Comparison of ENCODE assay signal across 10 cellular contexts in the genomic region with DNA sequence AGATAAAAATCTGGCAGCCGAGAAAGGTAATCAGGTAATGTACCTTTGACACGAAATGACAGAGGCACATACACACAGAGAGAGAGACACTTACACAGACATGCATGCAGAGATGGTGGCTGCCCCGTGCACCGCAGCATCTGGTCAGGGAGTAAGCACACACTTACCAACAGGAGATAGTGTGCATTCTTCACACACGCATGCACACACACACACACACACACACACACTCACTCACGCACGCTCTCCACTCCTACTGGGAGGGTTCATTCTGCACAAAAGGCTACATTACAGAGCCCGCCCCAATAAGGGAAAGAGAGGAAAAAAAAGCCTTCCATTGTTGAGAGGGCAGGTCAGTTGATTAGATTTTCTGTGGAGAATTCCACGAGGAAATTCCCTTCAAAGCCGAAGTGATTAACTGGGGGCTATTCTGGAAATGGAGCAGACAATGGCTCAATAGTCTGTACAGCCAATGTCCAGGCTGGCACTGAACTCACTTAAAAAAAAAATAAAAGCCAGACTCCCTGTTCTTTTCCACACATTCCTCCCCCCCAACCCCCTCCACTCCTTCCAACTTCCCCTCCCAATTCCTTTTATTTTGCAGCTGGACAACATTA. TPM values are rescaled to one million over a fixed set of nuclear protein-coding genes. Genes with fewer than 3 reads are reported as not detected.
DNase-seq lines count a peak whose midpoint lies in the region; ATAC-seq and TF ChIP-seq lines count a peak whose summit lies in the region.
"Had no signal": no experiment of that assay in that cellular context is flagged by ENCODE, and none has a peak within 500 bp of the region (broad histone marks: within the 10 kb centered on the region; RNA-seq: fewer than 3 reads in every experiment).

No MANE protein-coding gene starts in this region.

- H3K4me1 Mint-ChIP-seq in activated CD8-positive, alpha-beta T cell treated with anti-CD3 and anti-CD28 coated beads, Interleukin-2, amount 10 ng/mL, durations not matched to agents 7 days and 5 days (ENCODE audit: low read depth): no peaks in the 10 kb centered on the region

- TF ChIP-seq CTCF in astrocyte of the spinal cord (IDR thresholded peaks at IDR 0.05; ENCODE audit: low read depth, low read length): no peak

- H3K4me3 ChIP-seq in astrocyte of the spinal cord (ENCODE audit: low read depth, low read length): peak overlapping the region; percentile 51
- H3K4me3 ChIP-seq in skeletal muscle tissue (ENCODE audit: low read length in 3 of 3): peak overlapping the region; percentile 56 to 76 (median 58)

- POLR2A ChIA-PET in activated CD8-positive, alpha-beta T cell treated with anti-CD3 and anti-CD28 coated beads, Interleukin-2, amount 10 ng/mL, durations not matched to agents 7 days and 5 days (lab: Charles Lee): no interaction called here

- H3K9ac ChIP-seq in skeletal muscle tissue (ENCODE audit: low read depth in 1 of 3, low read length in 3 of 3): peak overlapping the region in 1 of 3 donors; percentile 51

- H3K27ac Mint-ChIP-seq in activated CD8-positive, alpha-beta T cell treated with anti-CD3 and anti-CD28 coated beads, Interleukin-2, amount 10 ng/mL, durations not matched to agents 7 days and 5 days: no peak overlapping the region

- CTCF ChIA-PET in activated CD8-positive, alpha-beta T cell treated with anti-CD3 and anti-CD28 coated beads, Interleukin-2, amount 10 ng/mL, durations not matched to agents 7 days and 5 days (lab: Charles Lee): no interaction called here

- H3K9me3 Mint-ChIP-seq in activated CD8-positive, alpha-beta T cell treated with anti-CD3 and anti-CD28 coated beads, Interleukin-2, amount 10 ng/mL, durations not matched to agents 7 days and 5 days (ENCODE audit: insufficient read depth): no peaks in the 10 kb centered on the region

- H3K4me1 ChIP-seq in skeletal muscle tissue (ENCODE audit: control insufficient read depth in 3 of 3, insufficient read depth in 3 of 3, low read length in 3 of 3): peaks cover 0 to 3% (median 2%) of the 10 kb centered on the region in 3 donors

- H3K27ac ChIP-seq in skeletal muscle tissue (ENCODE audit: low read depth, low read length): no peak overlapping the region

- ATAC-seq in activated CD8-positive, alpha-beta T cell treated with anti-CD3 and anti-CD28 coated beads, Interleukin-2, amount 10 ng/mL, durations not matched to agents 7 days and 5 days: no peak
- no peak for ATAC-seq in GM21360 (IDR thresholded peaks at IDR 0.05; ENCODE audit: unreplicated experiment)

- H3K27me3 ChIP-seq in skeletal muscle tissue (ENCODE audit: control insufficient read depth in 3 of 3, insufficient read depth in 3 of 3, low read length in 3 of 3): peaks cover 2 to 7% (median 2%) of the 10 kb centered on the region in 3 donors

- H3K36me3 ChIP-seq in skeletal muscle tissue (ENCODE audit: control insufficient read depth in 3 of 3, insufficient read depth in 3 of 3, low read length in 3 of 3): no peaks in the 10 kb centered on the region

- H3K4me3 Mint-ChIP-seq in activated CD8-positive, alpha-beta T cell treated with anti-CD3 and anti-CD28 coated beads, Interleukin-2, amount 10 ng/mL, durations not matched to agents 7 days and 5 days: no peak overlapping the region

- H3K27me3 Mint-ChIP-seq in activated CD8-positive, alpha-beta T cell treated with anti-CD3 and anti-CD28 coated beads, Interleukin-2, amount 10 ng/mL, durations not matched to agents 7 days and 5 days (ENCODE audit: low read depth): no peaks in the 10 kb centered on the region

- in situ Hi-C loops in astrocyte of the spinal cord (cut with HindIII; ENCODE audit: low sequenced_read_pairs): no loop called here

- H3K9me3 ChIP-seq in skeletal muscle tissue (ENCODE audit: control insufficient read depth in 3 of 3, low read length in 3 of 3): no peaks in the 10 kb centered on the region

- H3K36me3 Mint-ChIP-seq in activated CD8-positive, alpha-beta T cell treated with anti-CD3 and anti-CD28 coated beads, Interleukin-2, amount 10 ng/mL, durations not matched to agents 7 days and 5 days (ENCODE audit: low read depth): no peaks in the 10 kb centered on the region

- DNase-seq in M059J (ENCODE audit: low read depth) (peak; percentile 13), astrocyte of the spinal cord (ENCODE audit: low read depth, low spot score) (peak; percentile 18), iPS-NIHi11 (ENCODE audit: low spot score) (peak; percentile 15), SKM-1 treated with dmso at 0.1 percent for 144 hours (lab: John Stamatoyannopoulos, UW; ENCODE audit: unreplicated experiment) (no peak)
- no peak for DNase-seq in activated CD4-positive, alpha-beta T cell treated with anti-CD3 and anti-CD28 coated beads, Interleukin-2, amount 50 U/mL, for 4 hours
- no peak for DNase-seq in activated CD8-positive, alpha-beta T cell treated with anti-CD3 and anti-CD28 coated beads, Interleukin-2, amount 10 ng/mL, durations not matched to agents 7 days and 5 days
- DNase-seq: activated CD4-positive, CD25-positive, alpha-beta regulatory T cell treated with anti-CD3 and anti-CD28 coated beads, Interleukin-2, amount 50 U/mL, for 72 hours had no signal

RNA-seq across cellular contexts. Expression of a gene that starts 1.4 kb away (rescaled TPM):
- total RNA-seq in M059J (2014; rRNA removed; shearing (Covaris generic)): 1.6 and 4.1 TPM in 2 replicates
- 6.3 TPM for total RNA-seq in skeletal muscle tissue
- not detected for total RNA-seq in activated CD8-positive, alpha-beta T cell treated with anti-CD3 and anti-CD28 coated beads, Interleukin-2, amount 10 ng/mL, durations not matched to agents 7 days and 5 days
- total RNA-seq: HT-29 had no signal

Comparison
In these comparisons a context has a peak if more than half of its experiments do, and no peak if none do; other contexts are left out.
1. DNase-seq: peak in M059J (single experiment), astrocyte of the spinal cord (single experiment) and iPS-NIHi11 (single experiment); none in SKM-1 treated with dmso at 0.1 percent for 144 hours (single experiment), activated CD4-positive, alpha-beta T cell treated with anti-CD3 and anti-CD28 coated beads, Interleukin-2, amount 50 U/mL, for 4 hours (0 of 2) and activated CD8-positive, alpha-beta T cell treated with anti-CD3 and anti-CD28 coated beads, Interleukin-2, amount 10 ng/mL, durations not matched to agents 7 days and 5 days (single experiment).